Comparison of ENCODE assay signal across 18 cellular contexts in genomic region chr17:65519471-65519870, GRCh38.
"Had no signal": no experiment of that assay in that cellular context is flagged by ENCODE, and none has a peak within 500 bp of the region (broad histone marks: within the 10 kb centered on the region; RNA-seq: fewer than 3 reads in every experiment).

No MANE protein-coding gene starts in this region.

- H3K9me3 Mint-ChIP-seq: activated naive CD4-positive, alpha-beta T cell treated with anti-CD3 and anti-CD28 coated beads for 36 hours; immature natural killer cell; natural killer cell treated with Interleukin-12 subunit alpha and Interleukin-12 subunit beta and Interleukin-15 and Interleukin-18, amount 100 ng/mL, for 72 hours; T-cell had no signal

- ATAC-seq: activated CD4-positive, alpha-beta T cell treated with anti-CD3 and anti-CD28 coated beads for 36 hours; activated T-helper 17 cell treated with anti-CD3 and anti-CD28 coated beads, Interleukin-2, amount 50 U/mL, for 72 hours; left colon; natural killer cell treated with Interleukin-12 subunit alpha and Interleukin-12 subunit beta and Interleukin-15 and Interleukin-18, amount 100 ng/mL, for 72 hours; T-cell had no signal

- DNase-seq: activated CD4-positive, alpha-beta T cell treated with anti-CD3 and anti-CD28 coated beads for 36 hours; activated naive CD4-positive, alpha-beta T cell treated with anti-CD3 and anti-CD28 coated beads for 36 hours; activated T-cell treated with anti-CD3 and anti-CD28 coated beads for 4 hours; caudate nucleus; cortex of kidney; effector memory CD4-positive, alpha-beta T cell; erythroblast; immature natural killer cell; left colon; ovary; stimulated activated CD4-positive, alpha-beta T cell treated with anti-CD3 and anti-CD28 coated beads, Interleukin-15, amount 100 ng/mL, for 24 hours; stimulated activated CD4-positive, alpha-beta T cell treated with anti-CD3 and anti-CD28 coated beads, Interleukin-4, amount 100 ng/mL, for 4 hours; T-cell; thyroid gland; uterus had no signal

- H3K27ac Mint-ChIP-seq: activated CD4-positive, alpha-beta T cell treated with anti-CD3 and anti-CD28 coated beads for 36 hours; activated naive CD4-positive, alpha-beta T cell treated with anti-CD3 and anti-CD28 coated beads for 36 hours; activated T-helper 17 cell treated with anti-CD3 and anti-CD28 coated beads, Interleukin-2, amount 50 U/mL, for 72 hours; immature natural killer cell; natural killer cell treated with Interleukin-12 subunit alpha and Interleukin-12 subunit beta and Interleukin-15 and Interleukin-18, amount 100 ng/mL, for 72 hours; T-cell had no signal

- H3K36me3 Mint-ChIP-seq: immature natural killer cell; natural killer cell treated with Interleukin-12 subunit alpha and Interleukin-12 subunit beta and Interleukin-15 and Interleukin-18, amount 100 ng/mL, for 72 hours; T-cell had no signal

- H3K27me3 ChIP-seq: ovary, thyroid gland, uterus had no signal

- H3K4me3 ChIP-seq: ovary, thyroid gland, uterus had no signal

- H3K27ac ChIP-seq: ovary, thyroid gland, uterus, VCaP had no signal

- H3K9me3 ChIP-seq: ovary, thyroid gland, uterus had no signal

- H3K27me3 Mint-ChIP-seq: activated T-helper 17 cell treated with anti-CD3 and anti-CD28 coated beads, Interleukin-2, amount 50 U/mL, for 72 hours; T-cell had no signal

- H3K4me3 Mint-ChIP-seq: activated CD4-positive, alpha-beta T cell treated with anti-CD3 and anti-CD28 coated beads for 36 hours; activated naive CD4-positive, alpha-beta T cell treated with anti-CD3 and anti-CD28 coated beads for 36 hours; activated T-helper 17 cell treated with anti-CD3 and anti-CD28 coated beads, Interleukin-2, amount 50 U/mL, for 72 hours; immature natural killer cell; natural killer cell treated with Interleukin-12 subunit alpha and Interleukin-12 subunit beta and Interleukin-15 and Interleukin-18, amount 100 ng/mL, for 72 hours; T-cell had no signal

- H3K36me3 ChIP-seq: ovary, thyroid gland, uterus had no signal
